In the genomic region with DNA sequence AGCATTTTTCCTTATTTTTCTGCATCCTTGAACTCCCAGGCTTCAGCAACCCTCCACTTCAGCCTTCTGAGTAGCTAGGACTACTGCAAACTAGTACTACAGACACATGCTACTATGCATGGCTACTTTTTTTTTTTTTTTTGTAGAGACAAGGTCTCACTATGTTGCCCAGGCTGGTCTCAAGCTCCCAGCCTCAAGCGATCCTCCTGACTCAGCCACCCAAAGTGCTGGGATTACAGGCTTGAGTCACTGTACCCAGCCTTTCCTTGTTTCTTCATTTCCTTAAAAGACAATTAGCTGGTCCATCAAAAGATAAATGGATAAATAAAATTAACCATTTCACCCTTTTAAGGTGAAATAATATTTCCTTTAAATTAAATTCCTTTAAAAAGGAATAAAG, we compare ENCODE assay signal across 17 cellular contexts.
DNase-seq lines count a peak whose midpoint lies in the region; ATAC-seq, FAIRE-seq and TF ChIP-seq lines count a peak whose summit lies in the region.
"Had no signal": no experiment of that assay in that cellular context is flagged by ENCODE, and none has a peak within 500 bp of the region (broad histone marks: within the 10 kb centered on the region; RNA-seq: fewer than 3 reads in every experiment).

No MANE protein-coding gene starts in this region.

- H3K4me1 ChIP-seq in foreskin keratinocyte (peaks cover 5% of the 10 kb centered on the region), stomach (no peaks in the 10 kb centered on the region)

- TF ChIP-seq CTCF in bronchial epithelial cell (IDR thresholded peaks at IDR 0.05; ENCODE audit: insufficient read depth, low read length, severe bottlenecking) (no peak), foreskin keratinocyte (conservative IDR thresholded peaks at IDR 0.05) (no peak), stomach (IDR thresholded peaks at IDR 0.05) (no peak)

- no peak for TF ChIP-seq EP300 in stomach (IDR thresholded peaks at IDR 0.05)

- FAIRE-seq in bronchial epithelial cell (lab: Jason Lieb, UNC), result no peak
- FAIRE-seq: G401.6, GM12891, GM18507, H1, HepG2 had no signal

- H3K4me3 ChIP-seq in bronchial epithelial cell (ENCODE audit: low read depth, low read length), result no peak overlapping the region
- H3K4me3 ChIP-seq in stomach, result no peak overlapping the region
- H3K4me3 ChIP-seq: BLaER1 treated with 17β-estradiol and CSF1 and Interleukin-3, amounts not matched to agents 10 nM and 100 nM had no signal

- WGBS in stomach, 5 donors, result 90 to 95% (median 92%) methylated on average over 1 of the region's 1 CpG

- intact Hi-C loops in stomach (cut with DNase I; ENCODE audit: low total_unique reads), result no loop called here

- no peaks in the 10 kb centered on the region for H3K9me3 ChIP-seq in stomach
- H3K9me3 ChIP-seq: BLaER1 treated with 17β-estradiol and CSF1 and Interleukin-3, amounts not matched to agents 10 nM and 100 nM had no signal

- no peak for TF ChIP-seq POLR2A in stomach (IDR thresholded peaks at IDR 0.05)

- DNase-seq in HT1080 (ENCODE audit: low read depth) (peak; percentile 5), bronchial epithelial cell (ENCODE audit: low read depth) (peak; percentile 76), foreskin keratinocyte (peak; percentile 35 to 75), stomach (no peak), NCI-H2227 treated with DMSO at 0.1 percent for 48 hours (lab: John Stamatoyannopoulos, UW) (no peak)
- DNase-seq: Calu3; CD8-positive, alpha-beta T cell; DMS53; DND-41; H9 had no signal

- ATAC-seq in foreskin keratinocyte (peak; percentile 70), GM21786 (IDR thresholded peaks at IDR 0.05; ENCODE audit: unreplicated experiment) (no peak)
- ATAC-seq: CD8-positive, alpha-beta T cell; HepG2 had no signal

- no peak overlapping the region for H3K27ac ChIP-seq in foreskin keratinocyte
- H3K27ac ChIP-seq in stomach, result no peak overlapping the region
- H3K27ac ChIP-seq: BLaER1 treated with 17β-estradiol and CSF1 and Interleukin-3, amounts not matched to agents 10 nM and 100 nM had no signal

- H3K27me3 ChIP-seq in bronchial epithelial cell (ENCODE audit: control insufficient read depth, insufficient read depth, low read length) (peaks cover 3% of the 10 kb centered on the region), foreskin keratinocyte (peaks cover 9% of the 10 kb centered on the region), stomach (no peaks in the 10 kb centered on the region)
- H3K27me3 ChIP-seq: BLaER1 treated with 17β-estradiol and CSF1 and Interleukin-3, amounts not matched to agents 10 nM and 100 nM had no signal

- H3K36me3 ChIP-seq in bronchial epithelial cell (ENCODE audit: control insufficient read depth, insufficient read depth, low read length) (no peaks in the 10 kb centered on the region), stomach (no peaks in the 10 kb centered on the region)
- H3K36me3 ChIP-seq: BLaER1 treated with 17β-estradiol and CSF1 and Interleukin-3, amounts not matched to agents 10 nM and 100 nM had no signal

Comparison
In these comparisons a context has a peak if more than half of its experiments do, and no peak if none do; other contexts are left out.
1. DNase-seq: peak in HT1080 (single experiment), bronchial epithelial cell (single experiment) and foreskin keratinocyte (2 of 2); none in stomach (single experiment) and NCI-H2227 treated with DMSO at 0.1 percent for 48 hours (single experiment).